ENCODE assay signal across 33 cellular contexts in the genomic region with DNA sequence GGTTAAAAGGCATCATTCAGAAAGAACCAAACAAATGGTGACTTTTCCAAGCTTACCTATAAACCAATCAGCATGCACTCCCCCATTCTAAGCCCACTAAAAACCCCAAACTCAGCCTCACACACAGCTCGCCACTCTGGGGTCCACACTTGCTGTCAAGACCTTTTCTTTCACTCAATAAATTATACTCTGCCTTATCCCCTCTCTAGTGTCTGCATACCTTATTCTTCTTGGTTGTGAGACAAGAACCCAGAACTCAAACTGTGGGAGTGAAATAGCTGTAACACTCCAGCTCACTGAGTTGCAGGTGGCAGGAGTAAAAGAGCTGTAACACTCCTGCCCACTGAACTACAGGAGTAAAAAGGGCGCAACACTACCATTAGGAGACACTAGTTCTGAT.
"Had no signal": no experiment of that assay in that cellular context is flagged by ENCODE, and none has a peak within 500 bp of the region (broad histone marks: within the 10 kb centered on the region; RNA-seq: fewer than 3 reads in every experiment).

No MANE protein-coding gene starts in this region.

- H3K4me1 Mint-ChIP-seq: activated CD4-positive, alpha-beta T cell treated with anti-CD3 and anti-CD28 coated beads for 36 hours; activated CD4-positive, alpha-beta T cell treated with anti-CD3 and anti-CD28 coated beads, Interleukin-2, amount 10 ng/mL, durations not matched to agents 24 days and 14 days; activated naive CD4-positive, alpha-beta T cell treated with anti-CD3 and anti-CD28 coated beads, Interleukin-2, amount 50 U/mL, for 24 hours; activated naive CD8-positive, alpha-beta T cell treated with anti-CD3 and anti-CD28 coated beads for 36 hours; activated naive CD8-positive, alpha-beta T cell treated with anti-CD3 and anti-CD28 coated beads, Interleukin-2, amount 50 U/mL, for 24 hours; T-helper 17 cell had no signal

- H3K4me1 ChIP-seq: adrenal gland, body of pancreas, esophagus squamous epithelium, gastroesophageal sphincter, heart right ventricle had no signal

- H3K9me3 ChIP-seq: adrenal gland, esophagus squamous epithelium had no signal

- H3K4me3 Mint-ChIP-seq: activated CD4-positive, alpha-beta memory T cell treated with anti-CD3 and anti-CD28 coated beads for 36 hours; activated CD4-positive, alpha-beta T cell treated with anti-CD3 and anti-CD28 coated beads for 36 hours; activated CD4-positive, alpha-beta T cell treated with anti-CD3 and anti-CD28 coated beads, Interleukin-2, amount 10 ng/mL, durations not matched to agents 24 days and 14 days; activated CD8-positive, alpha-beta memory T cell treated with anti-CD3 and anti-CD28 coated beads, Interleukin-2, amount 10 ng/mL, durations not matched to agents 7 days and 5 days; activated CD8-positive, alpha-beta T cell treated with anti-CD3 and anti-CD28 coated beads, Interleukin-2, amount 10 ng/mL, durations not matched to agents 7 days and 5 days; activated naive CD4-positive, alpha-beta T cell treated with anti-CD3 and anti-CD28 coated beads for 36 hours; activated naive CD4-positive, alpha-beta T cell treated with anti-CD3 and anti-CD28 coated beads, Interleukin-2, amount 50 U/mL, for 24 hours; activated naive CD8-positive, alpha-beta T cell treated with anti-CD3 and anti-CD28 coated beads for 36 hours; activated naive CD8-positive, alpha-beta T cell treated with anti-CD3 and anti-CD28 coated beads, Interleukin-2, amount 50 U/mL, for 24 hours; activated T-helper 1 cell treated with anti-CD3 and anti-CD28 coated beads, Interleukin-12 subunit alpha, Interleukin-12 subunit beta, Interleukin-2, Interleukin-4 antibody, amounts not matched to agents 30 ng/mL and 10 ng/mL and 1 ng/mL, durations not matched to agents 14 hours and 24 hours and 36 hours; effector memory CD8-positive, alpha-beta T cell; T-helper 17 cell; T-helper 2 cell treated with Interferon-gamma antibody and Interleukin-4, amounts not matched to agents 5 μg/mL and 100 μg/mL, for 36 hours had no signal

- H3K27me3 Mint-ChIP-seq: activated CD4-positive, alpha-beta T cell treated with anti-CD3 and anti-CD28 coated beads for 36 hours; activated CD4-positive, alpha-beta T cell treated with anti-CD3 and anti-CD28 coated beads, Interleukin-2, amount 10 ng/mL, durations not matched to agents 24 days and 14 days; activated CD8-positive, alpha-beta memory T cell treated with anti-CD3 and anti-CD28 coated beads, Interleukin-2, amount 10 ng/mL, durations not matched to agents 7 days and 5 days; activated naive CD8-positive, alpha-beta T cell treated with anti-CD3 and anti-CD28 coated beads for 36 hours; activated naive CD8-positive, alpha-beta T cell treated with anti-CD3 and anti-CD28 coated beads, Interleukin-2, amount 50 U/mL, for 24 hours; effector memory CD8-positive, alpha-beta T cell; T-helper 17 cell had no signal

- H3K9me3 Mint-ChIP-seq: activated CD4-positive, alpha-beta T cell treated with anti-CD3 and anti-CD28 coated beads, Interleukin-2, amount 10 ng/mL, durations not matched to agents 24 days and 14 days; effector memory CD8-positive, alpha-beta T cell; T-helper 2 cell treated with Interferon-gamma antibody and Interleukin-4, amounts not matched to agents 5 μg/mL and 100 μg/mL, for 36 hours had no signal

- H3K4me3 ChIP-seq: adrenal gland, body of pancreas, esophagus squamous epithelium, gastroesophageal sphincter, heart right ventricle had no signal

- ATAC-seq: activated CD4-positive, alpha-beta T cell treated with anti-CD3 and anti-CD28 coated beads for 36 hours; activated CD8-positive, alpha-beta memory T cell treated with anti-CD3 and anti-CD28 coated beads, Interleukin-2, amount 10 ng/mL, durations not matched to agents 7 days and 5 days; activated CD8-positive, alpha-beta T cell treated with anti-CD3 and anti-CD28 coated beads, Interleukin-2, amount 10 ng/mL, durations not matched to agents 7 days and 5 days; activated naive CD8-positive, alpha-beta T cell treated with anti-CD3 and anti-CD28 coated beads, Interleukin-2, amount 50 U/mL, for 24 hours; body of pancreas; effector memory CD8-positive, alpha-beta T cell; gastroesophageal sphincter; heart right ventricle; T-helper 17 cell had no signal

- H3K27me3 ChIP-seq: adrenal gland, body of pancreas, esophagus squamous epithelium, gastroesophageal sphincter, heart right ventricle had no signal

- DNase-seq: activated CD4-positive, alpha-beta memory T cell treated with anti-CD3 and anti-CD28 coated beads for 36 hours; activated CD4-positive, alpha-beta T cell treated with anti-CD3 and anti-CD28 coated beads for 36 hours; activated CD4-positive, alpha-beta T cell treated with anti-CD3 and anti-CD28 coated beads, Interleukin-2, amount 10 ng/mL, durations not matched to agents 24 days and 14 days; activated CD4-positive, CD25-positive, alpha-beta regulatory T cell; activated CD4-positive, CD25-positive, alpha-beta regulatory T cell treated with anti-CD3 and anti-CD28 coated beads, Interleukin-2, amount 50 U/mL, for 72 hours; activated CD8-positive, alpha-beta memory T cell treated with anti-CD3 and anti-CD28 coated beads, Interleukin-2, amount 10 ng/mL, durations not matched to agents 7 days and 5 days; activated CD8-positive, alpha-beta memory T cell treated with anti-CD3 and anti-CD28 coated beads, Interleukin-2, amount 50 U/mL, for 4 hours; activated CD8-positive, alpha-beta T cell treated with anti-CD3 and anti-CD28 coated beads, Interleukin-2, amount 10 ng/mL, durations not matched to agents 7 days and 5 days; activated effector memory CD4-positive, alpha-beta T cell treated with anti-CD3 and anti-CD28 coated beads, Interleukin-2, amount 50 U/mL, for 16 hours; activated naive CD4-positive, alpha-beta T cell treated with anti-CD3 and anti-CD28 coated beads for 36 hours; activated naive CD8-positive, alpha-beta T cell treated with anti-CD3 and anti-CD28 coated beads for 36 hours; activated naive CD8-positive, alpha-beta T cell treated with anti-CD3 and anti-CD28 coated beads, Interleukin-2, amount 50 U/mL, for 24 hours; activated T-cell treated with anti-CD3 and anti-CD28 coated beads, Interleukin-2, amount 50 U/mL, for 1 hour; activated T-cell treated with anti-CD3 and anti-CD28 coated beads, Interleukin-2, amount 50 U/mL, for 48 hours; adrenal gland; amygdala; aorta; body of pancreas; caudate nucleus; cortex of kidney; dermis blood vessel endothelial cell; effector CD4-positive, alpha-beta T cell; effector memory CD8-positive, alpha-beta T cell; esophagus squamous epithelium; foreskin melanocyte; heart right ventricle; T-helper 17 cell; T1000 had no signal

- H3K27ac ChIP-seq: adrenal gland, body of pancreas, esophagus squamous epithelium, gastroesophageal sphincter, heart right ventricle had no signal

- H3K36me3 ChIP-seq: adrenal gland, esophagus squamous epithelium, gastroesophageal sphincter, heart right ventricle had no signal

- H3K27ac Mint-ChIP-seq: activated CD4-positive, alpha-beta memory T cell treated with anti-CD3 and anti-CD28 coated beads for 36 hours; activated CD4-positive, alpha-beta T cell treated with anti-CD3 and anti-CD28 coated beads for 36 hours; activated CD4-positive, alpha-beta T cell treated with anti-CD3 and anti-CD28 coated beads, Interleukin-2, amount 10 ng/mL, durations not matched to agents 24 days and 14 days; activated CD8-positive, alpha-beta memory T cell treated with anti-CD3 and anti-CD28 coated beads, Interleukin-2, amount 10 ng/mL, durations not matched to agents 7 days and 5 days; activated CD8-positive, alpha-beta T cell treated with anti-CD3 and anti-CD28 coated beads, Interleukin-2, amount 10 ng/mL, durations not matched to agents 7 days and 5 days; activated naive CD4-positive, alpha-beta T cell treated with anti-CD3 and anti-CD28 coated beads for 36 hours; activated naive CD4-positive, alpha-beta T cell treated with anti-CD3 and anti-CD28 coated beads, Interleukin-2, amount 50 U/mL, for 24 hours; activated naive CD8-positive, alpha-beta T cell treated with anti-CD3 and anti-CD28 coated beads for 36 hours; activated naive CD8-positive, alpha-beta T cell treated with anti-CD3 and anti-CD28 coated beads, Interleukin-2, amount 50 U/mL, for 24 hours; activated T-helper 1 cell treated with anti-CD3 and anti-CD28 coated beads, Interleukin-12 subunit alpha, Interleukin-12 subunit beta, Interleukin-2, Interleukin-4 antibody, amounts not matched to agents 30 ng/mL and 10 ng/mL and 1 ng/mL, durations not matched to agents 14 hours and 24 hours and 36 hours; activated T-helper 2 cell treated with anti-CD3 and anti-CD28 coated beads, Interferon-gamma antibody, Interleukin-2, Interleukin-4, amounts not matched to agents 10 μg/mL and 5 μg/mL and 100 μg/mL, durations not matched to agents 14 hours and 24 hours and 36 hours; effector memory CD8-positive, alpha-beta T cell; T-helper 17 cell; T-helper 2 cell treated with Interferon-gamma antibody and Interleukin-4, amounts not matched to agents 5 μg/mL and 100 μg/mL, for 36 hours had no signal

- H3K36me3 Mint-ChIP-seq: activated CD4-positive, alpha-beta memory T cell treated with anti-CD3 and anti-CD28 coated beads for 36 hours; activated CD8-positive, alpha-beta memory T cell treated with anti-CD3 and anti-CD28 coated beads, Interleukin-2, amount 10 ng/mL, durations not matched to agents 7 days and 5 days; activated naive CD4-positive, alpha-beta T cell treated with anti-CD3 and anti-CD28 coated beads, Interleukin-2, amount 50 U/mL, for 24 hours; activated naive CD8-positive, alpha-beta T cell treated with anti-CD3 and anti-CD28 coated beads for 36 hours had no signal
